ENCODE assay signal across 23 cellular contexts in the genomic region with DNA sequence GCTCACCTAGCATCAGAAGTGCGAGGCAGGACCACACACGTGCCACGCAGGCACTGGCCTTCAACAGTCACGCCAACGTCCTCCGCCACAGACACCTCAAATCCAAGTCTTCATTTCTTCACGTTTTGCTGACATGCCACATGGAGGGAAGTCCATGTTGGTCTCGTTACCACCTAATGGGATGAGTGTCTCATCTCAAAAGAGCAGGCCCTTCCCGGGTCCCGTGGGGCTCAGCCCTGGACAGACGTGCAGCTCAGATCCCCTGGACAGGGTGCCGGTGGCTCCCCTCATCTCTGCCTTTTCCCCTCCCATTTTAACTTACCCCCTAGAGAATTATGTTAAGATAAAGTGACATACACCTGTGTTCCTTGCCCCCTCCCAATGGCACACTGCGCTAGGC.
"Had no signal": no experiment of that assay in that cellular context is flagged by ENCODE, and none has a peak within 500 bp of the region (broad histone marks: within the 10 kb centered on the region; RNA-seq: fewer than 3 reads in every experiment).

No MANE protein-coding gene starts in this region.

- H3K27ac Mint-ChIP-seq: activated CD4-positive, alpha-beta memory T cell treated with anti-CD3 and anti-CD28 coated beads for 36 hours; activated CD8-positive, alpha-beta memory T cell treated with anti-CD3 and anti-CD28 coated beads, Interleukin-2, amount 10 ng/mL, durations not matched to agents 7 days and 5 days; activated naive CD4-positive, alpha-beta T cell treated with anti-CD3 and anti-CD28 coated beads, Interleukin-2, amount 50 U/mL, for 72 hours; activated T-helper 17 cell treated with anti-CD3 and anti-CD28 coated beads, Interleukin-2, amount 50 U/mL, for 72 hours; mesothelial cell of epicardium; type B pancreatic cell had no signal

- H3K27me3 ChIP-seq: adrenal gland, gastrocnemius medialis, ovary, right lobe of liver had no signal

- H3K9me3 ChIP-seq: ovary had no signal

- H3K36me3 ChIP-seq: adrenal gland, breast epithelium, esophagus squamous epithelium, gastrocnemius medialis, ovary, right lobe of liver, thoracic aorta had no signal

- DNase-seq: activated CD4-positive, alpha-beta memory T cell treated with anti-CD3 and anti-CD28 coated beads for 36 hours; activated CD4-positive, alpha-beta T cell treated with anti-CD3 and anti-CD28 coated beads for 48 hours; activated CD8-positive, alpha-beta memory T cell treated with anti-CD3 and anti-CD28 coated beads, Interleukin-2, amount 10 ng/mL, durations not matched to agents 7 days and 5 days; activated T-cell treated with anti-CD3 and anti-CD28 coated beads, Interleukin-2, amount 50 U/mL, for 1 hour; esophagus squamous epithelium; gastrocnemius medialis; hypothalamus; ovary; right lobe of liver; SK-N-SH; small intestine; stimulated activated CD4-positive, alpha-beta T cell treated with anti-CD3 and anti-CD28 coated beads, Interleukin-15, amount 100 ng/mL, for 24 hours; stimulated activated naive CD4-positive, alpha-beta T cell had no signal

- H3K27ac ChIP-seq: adrenal gland, breast epithelium, dorsolateral prefrontal cortex, esophagus squamous epithelium, gastrocnemius medialis, ovary, right lobe of liver, thoracic aorta had no signal

- H3K4me1 ChIP-seq: adrenal gland, breast epithelium, esophagus squamous epithelium, gastrocnemius medialis, right lobe of liver had no signal

- ATAC-seq: activated CD8-positive, alpha-beta memory T cell treated with anti-CD3 and anti-CD28 coated beads, Interleukin-2, amount 10 ng/mL, durations not matched to agents 7 days and 5 days; activated naive CD4-positive, alpha-beta T cell treated with anti-CD3 and anti-CD28 coated beads, Interleukin-2, amount 50 U/mL, for 72 hours; activated T-helper 17 cell treated with anti-CD3 and anti-CD28 coated beads, Interleukin-2, amount 50 U/mL, for 72 hours; gastrocnemius medialis; naive thymus-derived CD8-positive, alpha-beta T cell; right lobe of liver had no signal

- H3K36me3 Mint-ChIP-seq: activated CD8-positive, alpha-beta memory T cell treated with anti-CD3 and anti-CD28 coated beads, Interleukin-2, amount 10 ng/mL, durations not matched to agents 7 days and 5 days; type B pancreatic cell had no signal

- H3K4me3 ChIP-seq: adrenal gland, breast epithelium, dorsolateral prefrontal cortex, esophagus squamous epithelium, gastrocnemius medialis, ovary, right lobe of liver, thoracic aorta had no signal

- H3K4me3 Mint-ChIP-seq: activated CD4-positive, alpha-beta memory T cell treated with anti-CD3 and anti-CD28 coated beads for 36 hours; activated CD8-positive, alpha-beta memory T cell treated with anti-CD3 and anti-CD28 coated beads, Interleukin-2, amount 10 ng/mL, durations not matched to agents 7 days and 5 days; activated T-helper 17 cell treated with anti-CD3 and anti-CD28 coated beads, Interleukin-2, amount 50 U/mL, for 72 hours; central memory CD8-positive, alpha-beta T cell; mesothelial cell of epicardium; naive thymus-derived CD8-positive, alpha-beta T cell; type B pancreatic cell had no signal

- H3K4me1 Mint-ChIP-seq: activated CD8-positive, alpha-beta memory T cell treated with anti-CD3 and anti-CD28 coated beads, Interleukin-2, amount 10 ng/mL, durations not matched to agents 7 days and 5 days; activated T-helper 17 cell treated with anti-CD3 and anti-CD28 coated beads, Interleukin-2, amount 50 U/mL, for 72 hours; central memory CD8-positive, alpha-beta T cell had no signal
